In the genomic region with DNA sequence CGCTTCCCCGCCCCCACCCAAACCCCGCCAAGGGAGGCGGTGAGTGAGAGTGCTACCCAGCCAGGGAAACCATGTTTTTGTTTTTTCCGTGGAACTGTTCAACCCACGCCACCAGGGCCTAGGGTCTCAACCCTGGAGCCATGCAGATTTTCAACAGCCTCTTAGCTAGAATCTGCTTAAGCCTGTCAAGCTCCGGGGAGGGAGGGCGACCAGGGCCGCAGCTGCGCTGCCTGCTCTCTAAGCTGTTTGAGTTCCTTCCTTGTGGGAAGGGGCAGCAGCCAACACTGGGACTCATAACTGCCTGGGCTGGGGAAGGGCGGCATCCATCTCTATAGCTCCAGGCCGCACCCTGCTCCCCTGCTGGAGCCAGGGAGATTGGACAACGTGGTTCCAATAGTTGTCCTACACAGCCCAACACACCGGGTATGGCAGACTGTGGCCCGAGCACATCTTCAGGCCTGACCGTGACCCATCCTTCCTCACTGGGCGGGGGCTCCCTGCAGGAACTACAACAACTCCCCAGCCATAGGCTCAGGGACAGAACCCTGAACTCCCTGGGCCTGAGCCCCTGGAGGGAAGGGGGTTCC, we compare ENCODE assay signal across 23 cellular contexts.
"Had no signal": no experiment of that assay in that cellular context is flagged by ENCODE, and none has a peak within 500 bp of the region (broad histone marks: within the 10 kb centered on the region; RNA-seq: fewer than 3 reads in every experiment).

No MANE protein-coding gene starts in this region.

- H3K4me3 Mint-ChIP-seq: activated CD8-positive, alpha-beta T cell treated with anti-CD3 and anti-CD28 coated beads for 36 hours; activated naive CD4-positive, alpha-beta T cell treated with anti-CD3 and anti-CD28 coated beads, Interleukin-2, amount 50 U/mL, for 24 hours; mesothelial cell of epicardium; nephron progenitor cell; stimulated activated naive CD8-positive, alpha-beta T cell treated with anti-CD3 and anti-CD28 coated beads, Interleukin-15, amount 100 ng/mL, for 72 hours; T-helper 2 cell treated with Interferon-gamma antibody and Interleukin-4, amounts not matched to agents 5 μg/mL and 100 μg/mL, for 36 hours had no signal

- DNase-seq: activated CD4-positive, alpha-beta T cell treated with anti-CD3 and anti-CD28 coated beads for 48 hours; activated CD4-positive, CD25-positive, alpha-beta regulatory T cell; activated CD8-positive, alpha-beta memory T cell treated with anti-CD3 and anti-CD28 coated beads, Interleukin-2, amount 50 U/mL, for 4 hours; activated CD8-positive, alpha-beta T cell treated with anti-CD3 and anti-CD28 coated beads for 36 hours; activated effector memory CD4-positive, alpha-beta T cell treated with Interleukin-2 at 50 U/mL for 16 hours; activated T-cell treated with anti-CD3 and anti-CD28 coated beads, Interleukin-2, amount 50 U/mL, for 48 hours; amniotic stem cell; dermis blood vessel endothelial cell; left colon; nephron progenitor cell; occipital lobe; stimulated activated CD4-positive, alpha-beta T cell treated with anti-CD3 and anti-CD28 coated beads, Interleukin-15, amount 100 ng/mL, for 24 hours; stimulated activated CD4-positive, alpha-beta T cell treated with anti-CD3 and anti-CD28 coated beads, Interleukin-2, amount 100 ng/mL, for 48 hours; stimulated activated naive CD8-positive, alpha-beta T cell treated with anti-CD3 and anti-CD28 coated beads, Interleukin-15, amount 100 ng/mL, for 72 hours; trophoblast cell had no signal

- H3K27me3 Mint-ChIP-seq: activated CD8-positive, alpha-beta T cell treated with anti-CD3 and anti-CD28 coated beads for 36 hours; activated naive CD4-positive, alpha-beta T cell treated with anti-CD3 and anti-CD28 coated beads, Interleukin-2, amount 50 U/mL, for 24 hours; progenitor cell of endocrine pancreas; stimulated activated naive CD8-positive, alpha-beta T cell treated with anti-CD3 and anti-CD28 coated beads, Interleukin-15, amount 100 ng/mL, for 72 hours had no signal

- H3K27ac Mint-ChIP-seq: activated CD8-positive, alpha-beta T cell treated with anti-CD3 and anti-CD28 coated beads for 36 hours; activated naive CD4-positive, alpha-beta T cell treated with anti-CD3 and anti-CD28 coated beads, Interleukin-2, amount 50 U/mL, for 24 hours; mesothelial cell of epicardium; nephron progenitor cell; progenitor cell of endocrine pancreas; stimulated activated naive CD8-positive, alpha-beta T cell treated with anti-CD3 and anti-CD28 coated beads, Interleukin-15, amount 100 ng/mL, for 72 hours; T-helper 2 cell treated with Interferon-gamma antibody and Interleukin-4, amounts not matched to agents 5 μg/mL and 100 μg/mL, for 36 hours had no signal

- H3K4me3 ChIP-seq: cardiac muscle cell, right atrium auricular region, skin epidermis, suprapubic skin had no signal

- H3K27me3 ChIP-seq: cardiac muscle cell, right atrium auricular region, suprapubic skin had no signal

- ATAC-seq: activated CD8-positive, alpha-beta T cell treated with anti-CD3 and anti-CD28 coated beads for 36 hours; left colon; stimulated activated naive CD8-positive, alpha-beta T cell treated with anti-CD3 and anti-CD28 coated beads, Interleukin-15, amount 100 ng/mL, for 72 hours had no signal

- H3K4me1 ChIP-seq: right atrium auricular region, suprapubic skin had no signal

- H3K27ac ChIP-seq: cardiac muscle cell, right atrium auricular region, skin epidermis, suprapubic skin had no signal

- H3K9me3 ChIP-seq: right atrium auricular region, suprapubic skin had no signal

- H3K9me3 Mint-ChIP-seq: activated naive CD4-positive, alpha-beta T cell treated with anti-CD3 and anti-CD28 coated beads, Interleukin-2, amount 50 U/mL, for 24 hours had no signal

- H3K36me3 Mint-ChIP-seq: activated naive CD4-positive, alpha-beta T cell treated with anti-CD3 and anti-CD28 coated beads, Interleukin-2, amount 50 U/mL, for 24 hours; mesothelial cell of epicardium had no signal

- H3K4me1 Mint-ChIP-seq: activated naive CD4-positive, alpha-beta T cell treated with anti-CD3 and anti-CD28 coated beads, Interleukin-2, amount 50 U/mL, for 24 hours; mesothelial cell of epicardium; nephron progenitor cell; stimulated activated naive CD8-positive, alpha-beta T cell treated with anti-CD3 and anti-CD28 coated beads, Interleukin-15, amount 100 ng/mL, for 72 hours had no signal

- H3K36me3 ChIP-seq: cardiac muscle cell, right atrium auricular region, suprapubic skin had no signal
